In the genomic region with DNA sequence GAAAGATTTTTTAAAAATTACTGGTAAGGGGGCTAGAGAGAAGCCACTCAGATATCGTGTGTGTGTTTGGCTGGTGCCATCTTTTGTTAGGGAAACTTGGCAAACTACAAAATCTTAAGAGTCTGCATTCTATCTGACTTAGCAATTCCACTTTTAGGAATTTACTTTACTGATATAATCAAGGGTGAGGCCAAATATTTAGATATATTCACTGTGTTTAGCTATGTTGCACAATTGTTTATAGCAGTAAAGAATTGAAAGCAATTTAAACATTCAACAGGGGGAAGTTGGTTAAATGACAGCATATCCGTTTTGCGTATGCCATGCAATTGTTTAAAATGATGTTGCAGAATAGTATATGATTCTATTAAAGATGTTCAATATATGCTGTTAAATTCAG, we compare ENCODE assay signal across 27 cellular contexts.
"Had no signal": no experiment of that assay in that cellular context is flagged by ENCODE, and none has a peak within 500 bp of the region (broad histone marks: within the 10 kb centered on the region; RNA-seq: fewer than 3 reads in every experiment).

No MANE protein-coding gene starts in this region.

- H3K4me1 ChIP-seq: body of pancreas had no signal

- DNase-seq: activated CD4-positive, alpha-beta T cell treated with anti-CD3 and anti-CD28 coated beads for 48 hours; activated CD4-positive, alpha-beta T cell treated with anti-CD3 and anti-CD28 coated beads, Interleukin-2, amount 50 U/mL, for 4 hours; activated CD4-positive, CD25-positive, alpha-beta regulatory T cell treated with anti-CD3 and anti-CD28 coated beads, Interleukin-2, amount 50 U/mL, for 72 hours; activated CD8-positive, alpha-beta memory T cell treated with anti-CD3 and anti-CD28 coated beads, Interleukin-2, amount 50 U/mL, for 48 hours; activated CD8-positive, alpha-beta T cell treated with anti-CD3 and anti-CD28 coated beads, Interleukin-2, amount 10 ng/mL, durations not matched to agents 7 days and 5 days; activated naive CD4-positive, alpha-beta T cell treated with anti-CD3 and anti-CD28 coated beads, Interleukin-2, amount 50 U/mL, for 16 hours; activated naive CD8-positive, alpha-beta T cell treated with anti-CD3 and anti-CD28 coated beads, Interleukin-2, amount 10 ng/mL, durations not matched to agents 7 days and 5 days; activated T-cell treated with anti-CD3 and anti-CD28 coated beads, Interleukin-2, amount 50 U/mL, for 1 hour; amniotic stem cell; body of pancreas; central memory CD4-positive, alpha-beta T cell; MG63; MV-4-11; NCI-H1092 treated with DMSO at 0.1 percent for 48 hours; NCI-H1417 treated with DMSO at 0.1 percent for 48 hours; NCI-H1694; NCI-H2081; NCI-H510A treated with DMSO at 0.1 percent for 48 hours; NCI-H69; NK-92 treated with Interleukin-12 subunit alpha and Interleukin-12 subunit beta, amount 100 ng/mL, for 24 hours; SHP77 treated with DMSO at 0.1 percent for 48 hours; T-helper 17 cell; T-helper 9 cell had no signal

- H3K27me3 ChIP-seq: ascending aorta, body of pancreas, MG63 had no signal

- H3K9me3 ChIP-seq: ascending aorta, body of pancreas, MG63 had no signal

- H3K4me3 ChIP-seq: ascending aorta, body of pancreas, MG63, PC-9 had no signal

- H3K27ac ChIP-seq: ascending aorta, body of pancreas, KMS-11, PC-9 had no signal

- H3K9ac ChIP-seq: KMS-11 had no signal

- ATAC-seq: activated CD8-positive, alpha-beta T cell treated with anti-CD3 and anti-CD28 coated beads, Interleukin-2, amount 10 ng/mL, durations not matched to agents 7 days and 5 days; body of pancreas; T-helper 17 cell; WTC11 had no signal

- H3K36me3 ChIP-seq: ascending aorta, MG63 had no signal

- H2AFZ ChIP-seq: PC-9 had no signal

- H3K4me2 ChIP-seq: KMS-11, PC-9 had no signal
